In genomic region chr7:140889645-140890044, GRCh38 we compare ENCODE assay signal across 26 cellular contexts. TPM values are rescaled to one million over a fixed set of nuclear protein-coding genes. Genes with fewer than 3 reads are reported as not detected.
A peak's percentile ranks its signal among the peaks of the same experiment; 100 is the strongest.
DNase-seq lines count a peak whose midpoint lies in the region; ATAC-seq, FAIRE-seq and TF ChIP-seq lines count a peak whose summit lies in the region.
"Had no signal": no experiment of that assay in that cellular context is flagged by ENCODE, and none has a peak within 500 bp of the region (broad histone marks: within the 10 kb centered on the region; RNA-seq: fewer than 3 reads in every experiment).

No MANE protein-coding gene starts in this region.

- no peaks in the 10 kb centered on the region for H3K9me3 ChIP-seq in K562 (replicated peaks; ENCODE audit: control insufficient read depth, insufficient read depth, low read depth, low read length)
- H3K9me3 ChIP-seq: thoracic aorta had no signal

- TF ChIP-seq EP300 in K562 (IDR thresholded peaks at IDR 0.05; ENCODE audit: low read length) = peak; percentile 63; the same call in 1 of the 2 replicates

- H2AFZ ChIP-seq in K562 (ENCODE audit: low read depth, low read length) = no peak overlapping the region

- DNase-seq in NCI-H524 treated with DMSO at 0.1 percent for 48 hours (lab: John Stamatoyannopoulos, UW) = peak; percentile 82
- DNase-seq in K562 (ENCODE audit: extremely low read depth in 1 of 4, low spot score in 3 of 4) = peak in 2 of 4 experiments; percentile 65 to 77
- DNase-seq in stimulated activated naive CD4-positive, alpha-beta T cell (lab: John Stamatoyannopoulos, UW) = no peak
- no peak for DNase-seq in foreskin keratinocyte
- no peak for DNase-seq in mesenteric fat pad (ENCODE audit: low spot score)
- DNase-seq: ACHN; activated CD4-positive, CD25-positive, alpha-beta regulatory T cell treated with anti-CD3 and anti-CD28 coated beads, Interleukin-2, amount 50 U/mL, for 72 hours; activated CD8-positive, alpha-beta memory T cell treated with anti-CD3 and anti-CD28 coated beads for 24 hours; activated naive CD4-positive, alpha-beta T cell; activated T-cell treated with anti-CD3 and anti-CD28 coated beads, Interleukin-2, amount 50 U/mL, for 4 hours; GDM1; H7; mammary epithelial cell; MV-4-11; NCI-H187 treated with DMSO at 0.1 percent for 48 hours; NCI-H345; stimulated activated CD4-positive, alpha-beta T cell treated with anti-CD3 and anti-CD28 coated beads, Interleukin-1b, Interleukin-23, amount 100 ng/mL, for 48 hours had no signal

- ATAC-seq in GM18907 (IDR thresholded peaks at IDR 0.05; ENCODE audit: unreplicated experiment) = peak; percentile 64
- peak; percentile 54 for ATAC-seq in HG03159 (IDR thresholded peaks at IDR 0.05; ENCODE audit: unreplicated experiment)
- peak; percentile 74 for ATAC-seq in K562
- ATAC-seq in GM19328 (IDR thresholded peaks at IDR 0.05; ENCODE audit: unreplicated experiment) = no peak
- no peak for ATAC-seq in foreskin keratinocyte
- ATAC-seq: activated T-cell treated with anti-CD3 and anti-CD28 coated beads, Interleukin-2, amount 50 U/mL, for 4 hours; stimulated activated memory B cell treated with anti-CD40 and anti-IgM and Interleukin-4, amounts not matched to agents 10 μg/mL and 1 μg/mL and 100 μg/mL, for 72 hours had no signal

- 13% methylated on average over 1 of the region's 1 CpG for WGBS in K562 (ENCODE audit: insufficient coverage, low coverage, missing lambda C conversion rate)

- TF ChIP-seq POLR2A in K562 (conservative IDR thresholded peaks at IDR 0.05) = no peak

- H3K4me2 ChIP-seq in K562 (ENCODE audit: insufficient read depth, low read length) = 0 out of 2 replicates have a peak overlapping the region, but pooled peaks have one; percentile 20
- H3K4me2 ChIP-seq: KMS-11 had no signal

- H3K9me1 ChIP-seq in K562 (ENCODE audit: control insufficient read depth, insufficient read depth, low read length) = no peaks in the 10 kb centered on the region

- no peak overlapping the region for H3K9ac ChIP-seq in K562 (ENCODE audit: insufficient read depth in 1 of 2, low read depth in 2 of 2, low read length in 2 of 2)
- H3K9ac ChIP-seq: KMS-11 had no signal

- POLR2A ChIA-PET in K562 (lab: Yijun Ruan, JAX) = interaction anchor here (1.0 kb wide), 2 partner anchors 15 to 18 kb away, joined by 4 to 5 read pairs; no protein-coding TSS in a partner anchor

- CTCF ChIA-PET in K562 (lab: Yijun Ruan, JAX; ENCODE audit: low intra/inter-chr PET ratio) = no interaction called here

- peaks cover 93% of the 10 kb centered on the region for H3K79me2 ChIP-seq in K562 (ENCODE audit: control insufficient read depth, insufficient read depth, low read length)

- TF ChIP-seq RAD21 in K562 (CRISPR knock-in tag; conservative IDR thresholded peaks at IDR 0.05 in 1 of 2, IDR thresholded peaks at IDR 0.05 in 1 of 2) = no peak

- H3K4me1 ChIP-seq in K562 (replicated peaks in 1 of 2; ENCODE audit: control insufficient read depth in 2 of 2, insufficient read depth in 2 of 2, low read length in 2 of 2) (peaks cover 0 to 13% of the 10 kb centered on the region in 2 experiments; a peak in 2 of 5 replicates), foreskin keratinocyte (no peaks in the 10 kb centered on the region)

- TF ChIP-seq CTCF in K562 (IDR thresholded peaks at IDR 0.05 in 2 of 3, conservative IDR thresholded peaks at IDR 0.05 in 1 of 3; ENCODE audit: insufficient read depth in 2 of 3, low read depth in 1 of 3, low read length in 3 of 3) (no peak), foreskin keratinocyte (conservative IDR thresholded peaks at IDR 0.05) (no peak)

- in situ Hi-C loops in K562 (cut with MboI) = no loop called here

- intact Hi-C loops in K562 (cut with micrococcal nuclease) = loop anchor here (5.0 kb wide), 1 partner anchor 1702 kb away; no protein-coding TSS in a partner anchor

- H3K36me3 ChIP-seq in K562 (ENCODE audit: control insufficient read depth, insufficient read depth, low read length) = no peaks in the 10 kb centered on the region
- H3K36me3 ChIP-seq: thoracic aorta had no signal

- H4K20me1 ChIP-seq in K562 (replicated peaks; ENCODE audit: control insufficient read depth, insufficient read depth, low read length) = 0 out of 2 replicates have a peak, but pooled peaks cover 3% of the 10 kb centered on the region

- H3K4me3 ChIP-seq in K562 = no peak overlapping the region
- H3K4me3 ChIP-seq: thoracic aorta had no signal

- BruUV-seq in K562 (replicated peaks; lab: Mats Ljungman, UMichigan) = no TSS peak

- FAIRE-seq in K562 (lab: Jason Lieb, UNC) = peak; percentile 68
- FAIRE-seq: bronchial epithelial cell, endometrium, HTR-8/SVneo had no signal

- H3K27ac ChIP-seq in K562 (ENCODE audit: extremely low read depth, low read depth, low read length) = peak overlapping the region; percentile 55; the same call in 1 of the 3 replicates
- no peak overlapping the region for H3K27ac ChIP-seq in foreskin keratinocyte
- H3K27ac ChIP-seq: KMS-11, thoracic aorta had no signal

- H3K27me3 ChIP-seq in K562 (ENCODE audit: control insufficient read depth in 2 of 2, insufficient read depth in 2 of 2, low read length in 2 of 2) = no peaks in the 10 kb centered on the region
- H3K27me3 ChIP-seq in foreskin keratinocyte = no peaks in the 10 kb centered on the region

TF ChIP-seq in K562, 482 proteins besides CTCF, POLR2A, EP300 and RAD21 (continues in another document):
- TF ChIP-seq ZNF431 (CRISPR knock-in tag; IDR thresholded peaks at IDR 0.05) (peak; percentile 82), CBFA2T3 (IDR thresholded peaks at IDR 0.05) (peak; percentile 86), SP2 (IDR thresholded peaks at IDR 0.05; ENCODE audit: extremely low read depth, low read depth, low read length, poor library complexity, severe bottlenecking) (no peak), TCF3 (CRISPR knock-in tag; IDR thresholded peaks at IDR 0.05) (peak; percentile 80), PKNOX1 (IDR thresholded peaks at IDR 0.05) (peak; percentile 46; the same call in 1 of the 2 replicates), NCOA2 (IDR thresholded peaks at IDR 0.05; ENCODE audit: partially characterized antibody in 2 of 2) (no peak), SOX6 (IDR thresholded peaks at IDR 0.05) (peak; percentile 22; the same call in 1 of the 2 replicates), NR3C1 (CRISPR knock-in tag; IDR thresholded peaks at IDR 0.05) (no peak), SMARCA4 (IDR thresholded peaks at IDR 0.05) (peak; percentile 54; the same call in 1 of the 2 replicates), ATF6 (CRISPR knock-in tag; IDR thresholded peaks at IDR 0.05) (no peak), POLR2AphosphoS5 (IDR thresholded peaks at IDR 0.05; ENCODE audit: control insufficient read depth, insufficient read depth, low read depth, low read length) (peak; percentile 66), JUNB (CRISPR knock-in tag; conservative IDR thresholded peaks at IDR 0.05) (no peak)

RNA-seq across cellular contexts. Expression of gene BRAF, which starts 35.1 kb away (rescaled TPM):
- total RNA-seq in K562 (2011; cell fraction: chromatin; rRNA removed; ENCODE audit: low replicate concordance) = 127 and 304 TPM in 2 replicates
- 36.5 and 52.8 TPM in 2 replicates for total RNA-seq in K562 (2011; cell fraction: nucleolus; rRNA removed)
- 111 and 199 TPM in 2 replicates for total RNA-seq in K562 (2011; cell fraction: nucleoplasm; rRNA removed)
- total RNA-seq in K562 (2014; rRNA removed) (16.4 and 17.4 TPM in 2 replicates), K562 (2014; rRNA removed; fragmentation: Illumina TruSeq; extraction: Trizol) (38.3 and 42.7 TPM in 2 replicates), K562 (2015; rRNA removed; fragmentation: Illumina TruSeq; extraction: Trizol) (32.5 and 37.8 TPM in 2 replicates), K562 (2021) (33.4 and 34.1 TPM in 2 replicates), foreskin keratinocyte (11.3 and 12.1 TPM in 2 replicates), mesenteric fat pad (34.7 TPM)
- polyA plus RNA-seq in K562 (2011; rRNA removed) (37.2 and 38.5 TPM in 2 replicates), K562 (2014; fragmentation: Illumina TruSeq; extraction: Trizol) (21.9 and 24.1 TPM in 2 replicates), K562 (2014; fragmentation: Nextera tagmentation; extraction: Ambion mirVana) (1 to 10 TPM; 3.6 to 6.6 TPM), K562 (2014; rRNA removed) (14.0 and 15.1 TPM in 2 replicates), foreskin keratinocyte (2.7 and 3.9 TPM in 2 replicates)
- 12.1 and 24.8 TPM in 2 replicates for polyA plus RNA-seq in K562 (2011; cell fraction: cytosol; rRNA removed)
- polyA plus RNA-seq in K562 (2011; cell fraction: nucleus; rRNA removed) = 34.7 and 51.3 TPM in 2 replicates
- 15.7 and 20.2 TPM in 2 replicates for polyA plus RNA-seq in K562 (2012)
- 138 and 189 TPM in 2 replicates for polyA minus RNA-seq in K562 (2011; rRNA and poly(A)+ RNA removed)
- polyA minus RNA-seq in K562 (2011; cell fraction: cytosol; rRNA and poly(A)+ RNA removed) = 46.0 and 52.5 TPM in 2 replicates
- 63.0 and 111 TPM in 2 replicates for polyA minus RNA-seq in K562 (2011; cell fraction: nucleus; rRNA and poly(A)+ RNA removed)

Comparison
In these comparisons a context has a peak if more than half of its experiments do, and no peak if none do; other contexts are left out.
1. ATAC-seq: peak in GM18907 (single experiment), HG03159 (single experiment) and K562 (single experiment); none in GM19328 (single experiment) and foreskin keratinocyte (single experiment).